In the genomic region with DNA sequence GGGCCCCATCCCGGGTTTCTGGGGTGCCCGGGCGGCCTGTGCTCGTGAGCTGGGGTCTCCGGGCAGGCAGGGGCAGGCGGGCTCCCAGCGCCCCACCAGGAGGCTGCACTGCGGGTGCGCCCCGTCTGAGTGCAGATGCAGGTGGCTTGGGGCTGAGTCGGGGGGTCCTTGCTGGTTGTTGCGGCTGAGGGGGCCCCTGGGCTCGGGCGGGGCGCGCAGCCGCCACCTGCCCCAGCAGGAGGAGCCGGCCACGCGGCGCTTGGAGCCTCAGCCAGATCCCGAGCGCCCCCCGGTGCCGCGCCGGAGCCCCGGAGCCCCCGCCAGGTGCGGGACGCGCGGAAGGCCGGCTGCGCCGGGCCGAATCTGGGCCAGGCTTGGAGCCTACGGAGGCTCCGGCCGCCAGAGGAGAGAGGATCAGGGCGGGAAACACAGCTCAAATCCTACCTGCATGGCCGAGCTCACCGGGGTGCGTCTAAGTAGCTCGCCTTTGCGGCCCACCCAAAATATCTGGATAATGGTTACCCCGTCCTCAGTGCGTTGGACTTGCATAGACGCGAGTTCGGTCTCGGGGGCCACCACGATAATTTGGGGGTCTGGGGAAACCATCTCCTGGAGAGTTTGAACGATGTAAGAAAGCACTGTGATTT, we compare ENCODE assay signal across 18 cellular contexts. TPM values are rescaled to one million over a fixed set of nuclear protein-coding genes. Genes with fewer than 3 reads are reported as not detected.
A peak's percentile ranks its signal among the peaks of the same experiment; 100 is the strongest.
DNase-seq lines count a peak whose midpoint lies in the region; ATAC-seq and TF ChIP-seq lines count a peak whose summit lies in the region.
"Had no signal": no experiment of that assay in that cellular context is flagged by ENCODE, and none has a peak within 500 bp of the region (broad histone marks: within the 10 kb centered on the region; RNA-seq: fewer than 3 reads in every experiment).

No MANE protein-coding gene starts in this region.

- no peaks in the 10 kb centered on the region for H3K9me3 Mint-ChIP-seq in Caco-2 (ENCODE audit: unreplicated experiment)
- H3K9me3 Mint-ChIP-seq in glutamatergic neuron (ENCODE audit: unreplicated experiment) = peaks cover 6% of the 10 kb centered on the region
- H3K9me3 Mint-ChIP-seq in osteocyte (ENCODE audit: unreplicated experiment) = no peaks in the 10 kb centered on the region
- H3K9me3 Mint-ChIP-seq in activated CD4-positive, alpha-beta T cell treated with anti-CD3 and anti-CD28 coated beads, Interleukin-2, amount 10 ng/mL, durations not matched to agents 24 days and 14 days = no peaks in the 10 kb centered on the region
- H3K9me3 Mint-ChIP-seq: activated CD4-positive, alpha-beta T cell treated with anti-CD3 and anti-CD28 coated beads, Interleukin-2, amount 10 ng/mL, durations not matched to agents 7 days and 5 days; activated T-cell treated with anti-CD3 and anti-CD28 coated beads, Interleukin-2, amount 50 U/mL, for 72 hours; T-helper 2 cell treated with Interferon-gamma antibody and Interleukin-4, amounts not matched to agents 5 μg/mL and 100 μg/mL, for 36 hours had no signal

- no peak for ATAC-seq in GM18502 (IDR thresholded peaks at IDR 0.05; ENCODE audit: poor library complexity, unreplicated experiment)
- ATAC-seq: mucosa of descending colon had no signal

- H3K36me3 ChIP-seq in Caco-2 (ENCODE audit: control insufficient read depth, insufficient read depth, low read length) (no peaks in the 10 kb centered on the region), HUES6 (ENCODE audit: control insufficient read depth, insufficient read depth, low read length) (no peaks in the 10 kb centered on the region), vagina (no peaks in the 10 kb centered on the region)

- no TSS peak for BruUV-seq in Caco-2 (replicated peaks; lab: Mats Ljungman, UMichigan)

- H3K9me3 ChIP-seq in Caco-2 (no peaks in the 10 kb centered on the region), HUES6 (ENCODE audit: control insufficient read depth, insufficient read depth, low read depth, low read length) (no peaks in the 10 kb centered on the region), vagina (no peaks in the 10 kb centered on the region)
- H3K9me3 ChIP-seq: mucosa of descending colon had no signal

- CTCF ChIA-PET in Caco-2 (lab: Charles Lee) = interaction anchor here (1.0 to 2.9 kb wide), 4 partner anchors 11 to 487 kb away, joined by 3 to 28 read pairs (median 6); no protein-coding TSS in a partner anchor

- peaks cover 17% of the 10 kb centered on the region for H3K4me1 Mint-ChIP-seq in Caco-2 (ENCODE audit: low read depth, unreplicated experiment)
- H3K4me1 Mint-ChIP-seq in glutamatergic neuron (ENCODE audit: low read depth, unreplicated experiment) = no peaks in the 10 kb centered on the region
- peaks cover 43% of the 10 kb centered on the region for H3K4me1 Mint-ChIP-seq in osteocyte (ENCODE audit: unreplicated experiment)
- H3K4me1 Mint-ChIP-seq in activated CD4-positive, alpha-beta T cell treated with anti-CD3 and anti-CD28 coated beads, Interleukin-2, amount 10 ng/mL, durations not matched to agents 24 days and 14 days = peaks cover 13% of the 10 kb centered on the region

- H3K27ac ChIP-seq in HUES6 (ENCODE audit: low read depth, low read length) (no peak overlapping the region), vagina (no peak overlapping the region)

- H3K27me3 ChIP-seq in Caco-2 (replicated peaks; ENCODE audit: control insufficient read depth, insufficient read depth, low read length) = peaks cover 2% of the 10 kb centered on the region
- peaks cover 96% of the 10 kb centered on the region for H3K27me3 ChIP-seq in HUES6 (ENCODE audit: control insufficient read depth, insufficient read depth, low read length)
- peaks cover 17% of the 10 kb centered on the region for H3K27me3 ChIP-seq in vagina

- no peak overlapping the region for H3K9ac ChIP-seq in HUES6 (ENCODE audit: low read length)

- peaks cover 35% of the 10 kb centered on the region for H3K36me3 Mint-ChIP-seq in Caco-2 (ENCODE audit: insufficient read depth, unreplicated experiment)
- H3K36me3 Mint-ChIP-seq in glutamatergic neuron (ENCODE audit: unreplicated experiment) = no peaks in the 10 kb centered on the region
- H3K36me3 Mint-ChIP-seq in osteocyte (ENCODE audit: unreplicated experiment) = peaks cover 4% of the 10 kb centered on the region
- no peaks in the 10 kb centered on the region for H3K36me3 Mint-ChIP-seq in activated CD4-positive, alpha-beta T cell treated with anti-CD3 and anti-CD28 coated beads, Interleukin-2, amount 10 ng/mL, durations not matched to agents 24 days and 14 days (ENCODE audit: low read depth)
- H3K36me3 Mint-ChIP-seq: CD14-positive monocyte, immature natural killer cell had no signal

- H3K4me3 Mint-ChIP-seq in Caco-2 (ENCODE audit: unreplicated experiment) (peak overlapping the region; percentile 37), glutamatergic neuron (ENCODE audit: unreplicated experiment) (no peak overlapping the region), osteocyte (ENCODE audit: unreplicated experiment) (peak overlapping the region; percentile 54)
- H3K4me3 Mint-ChIP-seq in activated CD4-positive, alpha-beta T cell treated with anti-CD3 and anti-CD28 coated beads, Interleukin-2, amount 10 ng/mL, durations not matched to agents 24 days and 14 days = no peak overlapping the region
- H3K4me3 Mint-ChIP-seq: activated CD4-positive, alpha-beta T cell treated with anti-CD3 and anti-CD28 coated beads, Interleukin-2, amount 10 ng/mL, durations not matched to agents 7 days and 5 days; T-helper 2 cell treated with Interferon-gamma antibody and Interleukin-4, amounts not matched to agents 5 μg/mL and 100 μg/mL, for 36 hours had no signal

- TF ChIP-seq CTCF in Caco-2 (IDR thresholded peaks at IDR 0.05; ENCODE audit: insufficient read depth in 1 of 2, low read depth in 1 of 2, low read length in 1 of 2, severe bottlenecking in 1 of 2, unreplicated experiment in 1 of 2) = peak in 1 of 2 experiments; percentile 1
- no peak for TF ChIP-seq CTCF in glutamatergic neuron (IDR thresholded peaks at IDR 0.05; ENCODE audit: partially characterized antibody, unreplicated experiment)
- TF ChIP-seq CTCF in osteocyte (IDR thresholded peaks at IDR 0.05) = peak; percentile 20
- no peak for TF ChIP-seq CTCF in vagina (IDR thresholded peaks at IDR 0.05)

- TF ChIP-seq POLR2A in vagina (IDR thresholded peaks at IDR 0.05) = no peak

- H3K27ac Mint-ChIP-seq in Caco-2 (ENCODE audit: unreplicated experiment) (no peak overlapping the region), glutamatergic neuron (ENCODE audit: unreplicated experiment) (no peak overlapping the region), osteocyte (ENCODE audit: unreplicated experiment) (no peak overlapping the region)
- no peak overlapping the region for H3K27ac Mint-ChIP-seq in activated CD4-positive, alpha-beta T cell treated with anti-CD3 and anti-CD28 coated beads, Interleukin-2, amount 10 ng/mL, durations not matched to agents 24 days and 14 days
- H3K27ac Mint-ChIP-seq: activated CD4-positive, alpha-beta T cell treated with anti-CD3 and anti-CD28 coated beads, Interleukin-2, amount 10 ng/mL, durations not matched to agents 7 days and 5 days; activated T-cell treated with anti-CD3 and anti-CD28 coated beads, Interleukin-2, amount 50 U/mL, for 72 hours; CD14-positive monocyte; immature natural killer cell; T-helper 2 cell treated with Interferon-gamma antibody and Interleukin-4, amounts not matched to agents 5 μg/mL and 100 μg/mL, for 36 hours had no signal

- POLR2A ChIA-PET in Caco-2 (lab: Charles Lee) = interaction anchor here (1.3 kb wide), 1 partner anchor 71 kb away, joined by 3 read pairs; no protein-coding TSS in a partner anchor

- H3K4me1 ChIP-seq in Caco-2 (peaks cover 24% of the 10 kb centered on the region), HUES6 (ENCODE audit: control insufficient read depth, insufficient read depth, low read length) (peaks cover 17% of the 10 kb centered on the region), vagina (peaks cover 26% of the 10 kb centered on the region)

- DNase-seq in Caco-2 (peak in 1 of 2 experiments; percentile 70), glutamatergic neuron (peak; percentile 22), osteocyte (ENCODE audit: extremely low spot score, unreplicated experiment) (no peak), vagina (ENCODE audit: extremely low spot score in 2 of 2) (no peak)
- DNase-seq in activated CD4-positive, alpha-beta T cell treated with anti-CD3 and anti-CD28 coated beads, Interleukin-2, amount 10 ng/mL, durations not matched to agents 24 days and 14 days = no peak
- DNase-seq: activated CD4-positive, alpha-beta T cell treated with anti-CD3 and anti-CD28 coated beads, Interleukin-2, amount 10 ng/mL, durations not matched to agents 7 days and 5 days; immature natural killer cell; NCI-H187 treated with DMSO at 0.1 percent for 48 hours; NCI-H774; stimulated activated naive CD4-positive, alpha-beta T cell treated with Interleukin-2 at 50 U/mL for 16 hours had no signal

- intact Hi-C loops in Caco-2 (cut with micrococcal nuclease; ENCODE audit: unreplicated experiment) = no loop called here
- intact Hi-C loops in vagina (cut with DNase I) = no loop called here
- intact Hi-C loops in activated CD4-positive, alpha-beta T cell treated with anti-CD3 and anti-CD28 coated beads, Interleukin-2, amount 10 ng/mL, durations not matched to agents 24 days and 14 days (cut with micrococcal nuclease) = no loop called here

- H3K27me3 Mint-ChIP-seq in Caco-2 (ENCODE audit: insufficient read depth, unreplicated experiment) = peaks cover 26% of the 10 kb centered on the region
- H3K27me3 Mint-ChIP-seq in glutamatergic neuron (ENCODE audit: unreplicated experiment) = peaks cover 28% of the 10 kb centered on the region
- H3K27me3 Mint-ChIP-seq in osteocyte (ENCODE audit: unreplicated experiment) = peaks cover 35% of the 10 kb centered on the region
- H3K27me3 Mint-ChIP-seq in activated CD4-positive, alpha-beta T cell treated with anti-CD3 and anti-CD28 coated beads, Interleukin-2, amount 10 ng/mL, durations not matched to agents 24 days and 14 days = peaks cover 60% of the 10 kb centered on the region

- H3K4me3 ChIP-seq in Caco-2 (ENCODE audit: low read depth, low read length) (peak overlapping the region; percentile 46), HUES6 (ENCODE audit: low read depth, low read length) (peak overlapping the region; percentile 35), vagina (peak overlapping the region in 1 of 2 donors; percentile 51)
- H3K4me3 ChIP-seq: mucosa of descending colon had no signal

RNA-seq across cellular contexts. Expression of a gene that starts 0.6 kb away (rescaled TPM):
- total RNA-seq in Caco-2 (2022) = 1,375 and 1,397 TPM in 2 replicates
- total RNA-seq in glutamatergic neuron (ENCODE audit: unreplicated experiment) = 21.5 TPM
- total RNA-seq in osteocyte = 521 and 590 TPM in 2 replicates
- total RNA-seq in vagina = 56.5 TPM
- 0.45 and 1.1 TPM in 2 replicates for total RNA-seq in activated CD4-positive, alpha-beta T cell treated with anti-CD3 and anti-CD28 coated beads, Interleukin-2, amount 10 ng/mL, durations not matched to agents 24 days and 14 days
- total RNA-seq: G401 had no signal

RNA-seq across cellular contexts. Expression of a gene that starts 21.2 kb away (rescaled TPM):
- total RNA-seq in Caco-2 (2022) = not detected in 2 replicates
- total RNA-seq in glutamatergic neuron (ENCODE audit: unreplicated experiment) = not detected
- not detected in 2 replicates for total RNA-seq in osteocyte
- not detected for total RNA-seq in vagina
- total RNA-seq in activated CD4-positive, alpha-beta T cell treated with anti-CD3 and anti-CD28 coated beads, Interleukin-2, amount 10 ng/mL, durations not matched to agents 24 days and 14 days = not detected in 2 replicates
- total RNA-seq: activated CD4-positive, alpha-beta T cell treated with anti-CD3 and anti-CD28 coated beads, Interleukin-2, amount 10 ng/mL, durations not matched to agents 7 days and 5 days; activated T-cell treated with anti-CD3 and anti-CD28 coated beads, Interleukin-2, amount 50 U/mL, for 72 hours; astrocyte; G401; mucosa of descending colon had no signal

RNA-seq across cellular contexts. Expression of a gene that starts 31.8 kb away (rescaled TPM):
- total RNA-seq in Caco-2 (2022) (not detected in 2 replicates), glutamatergic neuron (ENCODE audit: unreplicated experiment) (not detected), osteocyte (0.75 and 0.89 TPM in 2 replicates), vagina (21.9 TPM)
- total RNA-seq in activated CD4-positive, alpha-beta T cell treated with anti-CD3 and anti-CD28 coated beads, Interleukin-2, amount 10 ng/mL, durations not matched to agents 24 days and 14 days = not detected in 2 replicates
- total RNA-seq: activated CD4-positive, alpha-beta T cell treated with anti-CD3 and anti-CD28 coated beads, Interleukin-2, amount 10 ng/mL, durations not matched to agents 7 days and 5 days; activated T-cell treated with anti-CD3 and anti-CD28 coated beads, Interleukin-2, amount 50 U/mL, for 72 hours; astrocyte; G401 had no signal

Comparison
In these comparisons a context has a peak if more than half of its experiments do, and no peak if none do; other contexts are left out.
1. H3K4me3 Mint-ChIP-seq: peak in Caco-2 (single experiment) and osteocyte (single experiment); none in glutamatergic neuron (single experiment) and activated CD4-positive, alpha-beta T cell treated with anti-CD3 and anti-CD28 coated beads, Interleukin-2, amount 10 ng/mL, durations not matched to agents 24 days and 14 days (single experiment).
2. RNA of a gene that starts 0.6 kb away (total RNA-seq): 1,375 to 1,397 TPM in Caco-2, 521 to 590 TPM in osteocyte, 56.5 TPM in vagina (single experiment) and 21.5 TPM in glutamatergic neuron (single experiment); 0.45 to 1.1 TPM in activated CD4-positive, alpha-beta T cell treated with anti-CD3 and anti-CD28 coated beads, Interleukin-2, amount 10 ng/mL, durations not matched to agents 24 days and 14 days; every median in the first group is over 10 times any median in the second.
3. RNA of a gene that starts 31.8 kb away (total RNA-seq): 21.9 TPM in vagina (single experiment); 0.75 to 0.89 TPM in osteocyte, not detected in Caco-2, not detected in glutamatergic neuron (single experiment) and not detected in activated CD4-positive, alpha-beta T cell treated with anti-CD3 and anti-CD28 coated beads, Interleukin-2, amount 10 ng/mL, durations not matched to agents 24 days and 14 days; every median in the first group is over 10 times any median in the second.